30 cellular contexts compared by ENCODE assay signal in the genomic region with DNA sequence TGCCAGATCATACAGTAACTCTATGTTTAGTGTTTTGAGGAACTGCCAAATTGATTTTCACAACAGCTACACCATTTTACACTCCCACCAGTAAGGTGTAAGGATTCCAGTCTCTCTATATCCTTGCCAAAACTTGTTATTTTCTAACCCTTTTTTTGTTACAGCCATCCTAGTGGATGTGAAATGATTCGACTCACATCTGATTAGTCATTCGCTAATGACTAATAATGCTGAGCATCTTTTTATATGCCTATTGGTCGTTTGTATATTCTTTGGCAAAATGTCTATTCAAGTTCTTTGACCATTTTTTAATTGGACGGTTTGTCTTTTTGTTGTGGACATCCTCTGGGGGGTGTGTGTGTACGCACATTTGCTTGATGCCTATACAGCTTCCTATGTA.
"Had no signal": no experiment of that assay in that cellular context is flagged by ENCODE, and none has a peak within 500 bp of the region (broad histone marks: within the 10 kb centered on the region; RNA-seq: fewer than 3 reads in every experiment).

No MANE protein-coding gene starts in this region.

- H3K9me3 ChIP-seq: esophagus muscularis mucosa, gastrocnemius medialis, left ventricle myocardium inferior, ovary, prostate gland, sigmoid colon, upper lobe of right lung had no signal

- H3K4me2 ChIP-seq: smooth muscle cell had no signal

- DNase-seq: activated B cell treated with CpG ODN at 0.5 μM for 24 hours; activated CD4-positive, alpha-beta T cell treated with anti-CD3 and anti-CD28 coated beads for 4 hours; activated CD4-positive, alpha-beta T cell treated with anti-CD3 and anti-CD28 coated beads, Interleukin-2, amount 50 U/mL, for 48 hours; activated CD8-positive, alpha-beta memory T cell treated with anti-CD3 and anti-CD28 coated beads for 24 hours; activated gamma-delta T cell treated with Interleukin-2 at 50 U/mL for 16 hours; activated naive CD4-positive, alpha-beta T cell treated with anti-CD3 and anti-CD28 coated beads, Interleukin-2, amount 50 U/mL, for 16 hours; activated T-cell treated with anti-CD3 and anti-CD28 coated beads, Interleukin-2, amount 50 U/mL, for 24 hours; amniotic stem cell; brain microvascular endothelial cell; central memory CD4-positive, alpha-beta T cell; gastrocnemius medialis; glutamatergic neuron; left ventricle myocardium inferior; ovary; retina; sigmoid colon; stimulated activated CD4-positive, alpha-beta T cell treated with anti-CD3 and anti-CD28 coated beads, Interleukin-1b, Interleukin-23, amount 100 ng/mL, for 48 hours; stimulated activated CD4-positive, alpha-beta T cell treated with anti-CD3 and anti-CD28 coated beads, Interleukin-4, amount 100 ng/mL, for 4 hours; stimulated activated CD8-positive, alpha-beta memory T cell treated with anti-CD3 and anti-CD28 coated beads, Interleukin-4, amount 100 ng/mL, for 48 hours; stimulated activated naive CD8-positive, alpha-beta T cell treated with anti-CD3 and anti-CD28 coated beads, Interleukin-15, amount 100 ng/mL, for 72 hours; substantia nigra; T-helper 17 cell; T1000; upper lobe of right lung had no signal

- H3K4me1 ChIP-seq: upper lobe of right lung had no signal

- H3K4me3 ChIP-seq: esophagus muscularis mucosa, gastrocnemius medialis, left ventricle myocardium inferior, lung, ovary, prostate gland, sigmoid colon, smooth muscle cell, upper lobe of right lung had no signal

- H3K27ac ChIP-seq: brain microvascular endothelial cell, left ventricle myocardium inferior, ovary, prostate gland, upper lobe of right lung had no signal

- H3K36me3 ChIP-seq: brain microvascular endothelial cell, esophagus muscularis mucosa, gastrocnemius medialis, left ventricle myocardium inferior, ovary, prostate gland, sigmoid colon, upper lobe of right lung had no signal

- FAIRE-seq: astrocyte, islet of Langerhans had no signal

- H3K27me3 ChIP-seq: brain microvascular endothelial cell, esophagus muscularis mucosa, gastrocnemius medialis, ovary, sigmoid colon, upper lobe of right lung had no signal
